In the genomic region with DNA sequence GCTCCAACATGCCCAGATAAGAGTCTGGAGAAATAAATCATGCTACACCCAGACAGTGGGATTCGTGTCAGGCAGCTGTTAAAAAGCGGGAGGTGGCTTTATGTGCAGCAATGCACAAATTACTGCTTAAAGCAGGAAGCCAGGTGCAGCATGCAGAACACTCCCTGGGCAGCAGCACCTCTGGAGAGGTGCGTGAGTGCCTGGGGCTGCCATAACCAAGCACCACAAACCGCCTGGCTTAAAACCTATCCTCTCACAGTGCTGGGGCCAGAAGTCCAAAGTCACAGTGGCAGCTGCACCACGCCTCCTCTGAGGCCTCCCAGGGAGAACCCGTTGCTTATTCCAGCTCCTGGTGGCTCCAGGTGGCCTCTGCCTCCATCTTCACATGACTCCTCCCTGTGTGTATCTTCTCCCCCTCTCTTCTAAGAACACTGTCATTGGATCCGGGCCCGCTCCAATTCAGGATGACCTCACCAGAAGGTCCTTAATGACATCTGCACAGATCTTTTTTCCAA, we compare ENCODE assay signal across 12 cellular contexts.
DNase-seq lines count a peak whose midpoint lies in the region; ATAC-seq and TF ChIP-seq lines count a peak whose summit lies in the region.
"Had no signal": no experiment of that assay in that cellular context is flagged by ENCODE, and none has a peak within 500 bp of the region (broad histone marks: within the 10 kb centered on the region; RNA-seq: fewer than 3 reads in every experiment).

No MANE protein-coding gene starts in this region.

- TF ChIP-seq CTCF in epithelial cell of esophagus (IDR thresholded peaks at IDR 0.05; ENCODE audit: insufficient read depth, low read depth, low read length, missing control alignments), result no peak
- no peak for TF ChIP-seq CTCF in H9 (conservative IDR thresholded peaks at IDR 0.05)

- no peaks in the 10 kb centered on the region for H4K20me1 ChIP-seq in H9 (ENCODE audit: control insufficient read depth, insufficient read depth, insufficient read length)

- H2BK12ac ChIP-seq in H9 (ENCODE audit: insufficient read length, low read depth, low read length), result no peak overlapping the region

- H2BK20ac ChIP-seq in H9 (ENCODE audit: low read depth, low read length, poor library complexity, severe bottlenecking), result no peak overlapping the region

- no peaks in the 10 kb centered on the region for H3K23me2 ChIP-seq in H9 (ENCODE audit: insufficient read length, low read depth, low read length, poor library complexity, severe bottlenecking)

- H3K9me3 Mint-ChIP-seq in H9, result no peaks in the 10 kb centered on the region
- H3K9me3 Mint-ChIP-seq: HFFc6; T-helper 2 cell treated with Interferon-gamma antibody and Interleukin-4, amounts not matched to agents 5 μg/mL and 100 μg/mL, for 36 hours had no signal

- no peak overlapping the region for H3K18ac ChIP-seq in H9 (ENCODE audit: insufficient read length, low read depth, low read length)

- no peak overlapping the region for H3K14ac ChIP-seq in H9 (ENCODE audit: insufficient read depth, low read length)

- intact Hi-C loops in right cardiac atrium (cut with DNase I), result loop anchor here in 1 of 4 donors (10.0 kb wide), 1 partner anchor 343 kb away; the partner anchor contains the start of genes HSF2BP and RRP1B
- intact Hi-C loops in cardiac septum (cut with DNase I), result no loop called here

- no peak overlapping the region for H3K4me3 Mint-ChIP-seq in H9
- H3K4me3 Mint-ChIP-seq: HFFc6; T-helper 2 cell treated with Interferon-gamma antibody and Interleukin-4, amounts not matched to agents 5 μg/mL and 100 μg/mL, for 36 hours had no signal

- ATAC-seq in right cardiac atrium, result no peak
- ATAC-seq in GM21528 (IDR thresholded peaks at IDR 0.05; ENCODE audit: low FRiP score, unreplicated experiment), result no peak

- no peak overlapping the region for H2BK15ac ChIP-seq in H9 (ENCODE audit: low read depth, low read length)

- no peak overlapping the region for H3K9ac ChIP-seq in H9 (ENCODE audit: extremely low read depth, insufficient read length, low read length)

- no peak overlapping the region for H3K4me2 ChIP-seq in H9 (ENCODE audit: insufficient read depth, insufficient read length, low read length)

- no peak overlapping the region for H3K27ac ChIP-seq in right cardiac atrium (ENCODE audit: low read length)
- no peak overlapping the region for H3K27ac ChIP-seq in H9 (ENCODE audit: insufficient read length, low read depth, low read length)

- no peak overlapping the region for H4K91ac ChIP-seq in H9 (ENCODE audit: insufficient read length, low read depth, low read length)

- H3K27me3 Mint-ChIP-seq in H9 (ENCODE audit: low read depth), result no peaks in the 10 kb centered on the region; the same call in 1 of the 2 replicates

- H4K5ac ChIP-seq in H9 (ENCODE audit: insufficient read length, low read depth, low read length), result no peak overlapping the region

- H3K23ac ChIP-seq in H9 (ENCODE audit: insufficient read length, low read depth, low read length), result no peak overlapping the region

- no peak overlapping the region; a peak in 1 of 7 replicates for H3K27ac Mint-ChIP-seq in H9
- H3K27ac Mint-ChIP-seq: HFFc6; T-helper 2 cell treated with Interferon-gamma antibody and Interleukin-4, amounts not matched to agents 5 μg/mL and 100 μg/mL, for 36 hours had no signal

- no peak overlapping the region for H2AFZ ChIP-seq in H9 (ENCODE audit: low read length)

- DNase-seq in right cardiac atrium, result peak in 2 of 3 donors; percentile 2 to 16
- no peak for DNase-seq in cardiac septum (ENCODE audit: low spot score)
- peak; percentile 88 for DNase-seq in NCI-H345 (lab: John Stamatoyannopoulos, UW)
- DNase-seq in epithelial cell of esophagus (ENCODE audit: low read depth), result peak; percentile 35
- DNase-seq in stimulated activated CD4-positive, alpha-beta T cell treated with anti-CD3 and anti-CD28 coated beads, Interleukin-4, amount 100 ng/mL, for 24 hours, result no peak
- no peak for DNase-seq in activated CD8-positive, alpha-beta memory T cell treated with anti-CD3 and anti-CD28 coated beads, Interleukin-2, amount 50 U/mL, for 4 hours
- DNase-seq in H9, result no peak
- DNase-seq: activated T-cell treated with anti-CD3 and anti-CD28 coated beads for 4 hours; HFFc6; stimulated activated CD4-positive, alpha-beta T cell treated with anti-CD3 and anti-CD28 coated beads, Interleukin-4, amount 100 ng/mL, for 4 hours had no signal

- H4K8ac ChIP-seq in H9 (replicated peaks; ENCODE audit: insufficient read length, low read depth, low read length), result no peak overlapping the region

- peaks cover 0 to 2% (median 0%) of the 10 kb centered on the region in 3 experiments; a peak in 1 of 7 replicates for H3K36me3 Mint-ChIP-seq in H9 (ENCODE audit: insufficient read depth in 1 of 3, low read depth in 3 of 3)

- no peak overlapping the region for H3K56ac ChIP-seq in H9 (ENCODE audit: insufficient read length, low read depth, low read length)

- H3K27me3 ChIP-seq in right cardiac atrium (ENCODE audit: control insufficient read depth, insufficient read depth) (no peaks in the 10 kb centered on the region), H9 (ENCODE audit: insufficient read depth, low read length) (no peaks in the 10 kb centered on the region)

- H3T11ph ChIP-seq in H9 (ENCODE audit: low read length), result no peak overlapping the region

- no peaks in the 10 kb centered on the region for H3K9me3 ChIP-seq in right cardiac atrium (ENCODE audit: control insufficient read depth, low read length)
- H3K9me3 ChIP-seq in H9 (ENCODE audit: control insufficient read depth, low read depth, low read length), result no peaks in the 10 kb centered on the region

- H3K79me2 ChIP-seq in H9 (ENCODE audit: insufficient read depth, low read length), result no peaks in the 10 kb centered on the region

- H2BK5ac ChIP-seq in H9 (ENCODE audit: insufficient read length, low read length), result no peak overlapping the region

- H3K4ac ChIP-seq in H9 (ENCODE audit: low read depth, low read length), result no peak overlapping the region

- H3K79me1 ChIP-seq in H9 (ENCODE audit: insufficient read depth, low read depth, low read length, poor library complexity, severe bottlenecking), result no peaks in the 10 kb centered on the region

- WGBS in right cardiac atrium, result 84% methylated on average over 8 of the region's 8 CpGs
- no CpG with 5 or more reads among the region's 8 CpGs for WGBS in H9 (ENCODE audit: extremely low coverage, insufficient read length, low lambda C conversion rate)

- no peaks in the 10 kb centered on the region for H3K4me1 ChIP-seq in right cardiac atrium (ENCODE audit: control insufficient read depth, insufficient read depth, low read length)
- H3K4me1 ChIP-seq in H9 (ENCODE audit: insufficient read depth, low read length), result peaks cover 7% of the 10 kb centered on the region; the same call in 1 of the 2 replicates

- no peak overlapping the region for H2AK5ac ChIP-seq in H9 (ENCODE audit: insufficient read length, low read length)

- peaks cover 33 to 40% of the 10 kb centered on the region in 2 experiments for H3K4me1 Mint-ChIP-seq in H9

- H3K4me3 ChIP-seq in right cardiac atrium (ENCODE audit: low read length) (no peak overlapping the region), epithelial cell of esophagus (ENCODE audit: low read length) (no peak overlapping the region)

- H2BK120ac ChIP-seq in H9 (ENCODE audit: low read depth, low read length, poor library complexity, severe bottlenecking), result no peak overlapping the region

Comparison
In these comparisons a context has a peak if more than half of its experiments do, and no peak if none do; other contexts are left out.
1. DNase-seq: peak in right cardiac atrium (2 of 3), NCI-H345 (single experiment) and epithelial cell of esophagus (single experiment); none in cardiac septum (single experiment), stimulated activated CD4-positive, alpha-beta T cell treated with anti-CD3 and anti-CD28 coated beads, Interleukin-4, amount 100 ng/mL, for 24 hours (single experiment), activated CD8-positive, alpha-beta memory T cell treated with anti-CD3 and anti-CD28 coated beads, Interleukin-2, amount 50 U/mL, for 4 hours (single experiment) and H9 (single experiment).